9 cellular contexts compared by ENCODE assay signal in genomic region chr1:23177031-23177430, GRCh38. TPM values are rescaled to one million over a fixed set of nuclear protein-coding genes. Genes with fewer than 3 reads are reported as not detected.
DNase-seq lines count a peak whose midpoint lies in the region; ATAC-seq and TF ChIP-seq lines count a peak whose summit lies in the region.
"Had no signal": no experiment of that assay in that cellular context is flagged by ENCODE, and none has a peak within 500 bp of the region (broad histone marks: within the 10 kb centered on the region; RNA-seq: fewer than 3 reads in every experiment).

No MANE protein-coding gene starts in this region.

- H2AFZ ChIP-seq in GM23338, result peak overlapping the region; percentile 98

- ATAC-seq in GM23338, result no peak

- no peaks in the 10 kb centered on the region for H4K20me1 ChIP-seq in GM23338 (replicated peaks; ENCODE audit: insufficient read depth)

- peaks cover 10% of the 10 kb centered on the region; the same call in 1 of the 2 replicates for H3F3A ChIP-seq in GM23338 (replicated peaks; ENCODE audit: low read depth)

- peak overlapping the region; percentile 89 for H3K9ac ChIP-seq in skeletal muscle satellite cell (ENCODE audit: low read depth, low read length)

- no peak for DNase-seq in GM23338 (ENCODE audit: low spot score)
- DNase-seq in activated CD4-positive, alpha-beta memory T cell treated with anti-CD3 and anti-CD28 coated beads for 36 hours, result no peak
- no peak for DNase-seq in glutamatergic neuron
- no peak for DNase-seq in GM20000 (ENCODE audit: low spot score)
- DNase-seq in NCI-H187 treated with DMSO at 0.1 percent for 48 hours (lab: John Stamatoyannopoulos, UW), result no peak
- DNase-seq in NK-92 (lab: John Stamatoyannopoulos, UW; ENCODE audit: unreplicated experiment), result no peak
- no peak for DNase-seq in HUDEP-2 (lab: John Stamatoyannopoulos, UW; ENCODE audit: unreplicated experiment in 76 of 76)

- no peaks in the 10 kb centered on the region for H3K36me3 ChIP-seq in GM23338 (ENCODE audit: insufficient read depth)
- no peaks in the 10 kb centered on the region for H3K36me3 ChIP-seq in skeletal muscle satellite cell (ENCODE audit: insufficient read depth, low read length)
- H3K36me3 ChIP-seq: neutrophil had no signal

- H3K4me3 Mint-ChIP-seq in GM23338 (peak overlapping the region; percentile 84), glutamatergic neuron (ENCODE audit: unreplicated experiment) (peak overlapping the region; percentile 76)
- H3K4me3 Mint-ChIP-seq in activated CD4-positive, alpha-beta memory T cell treated with anti-CD3 and anti-CD28 coated beads for 36 hours, result peak overlapping the region; percentile 61

- no peak overlapping the region for H3K27ac Mint-ChIP-seq in GM23338
- H3K27ac Mint-ChIP-seq in activated CD4-positive, alpha-beta memory T cell treated with anti-CD3 and anti-CD28 coated beads for 36 hours, result no peak overlapping the region
- no peak overlapping the region for H3K27ac Mint-ChIP-seq in glutamatergic neuron (ENCODE audit: unreplicated experiment)

- H3K36me3 Mint-ChIP-seq in GM23338 (ENCODE audit: low read depth), result no peaks in the 10 kb centered on the region
- H3K36me3 Mint-ChIP-seq in activated CD4-positive, alpha-beta memory T cell treated with anti-CD3 and anti-CD28 coated beads for 36 hours, result no peaks in the 10 kb centered on the region
- no peaks in the 10 kb centered on the region for H3K36me3 Mint-ChIP-seq in glutamatergic neuron (ENCODE audit: unreplicated experiment)

- H3K4me2 ChIP-seq in GM23338 (peak overlapping the region; percentile 90), skeletal muscle satellite cell (ENCODE audit: low read length) (peak overlapping the region; percentile 92)

- H3K9me3 ChIP-seq in skeletal muscle satellite cell (replicated peaks; ENCODE audit: low read length), result no peaks in the 10 kb centered on the region
- H3K9me3 ChIP-seq: neutrophil had no signal

- TF ChIP-seq CTCF in GM23338 (conservative IDR thresholded peaks at IDR 0.05; ENCODE audit: low read depth in 2 of 2) (no peak), glutamatergic neuron (IDR thresholded peaks at IDR 0.05; ENCODE audit: partially characterized antibody, unreplicated experiment) (no peak), GM20000 (IDR thresholded peaks at IDR 0.05; ENCODE audit: extremely low read depth, missing control alignments) (no peak)

- H3K4me3 ChIP-seq in GM23338 (peak overlapping the region; percentile 76), skeletal muscle satellite cell (ENCODE audit: low read length) (peak overlapping the region; percentile 73)

- no peak overlapping the region for H3K27ac ChIP-seq in GM23338 (ENCODE audit: low read depth)
- H3K27ac ChIP-seq: neutrophil had no signal

- H3K27me3 Mint-ChIP-seq in GM23338 (ENCODE audit: insufficient read depth, low read depth, poor library complexity) (peaks cover 27% of the 10 kb centered on the region), glutamatergic neuron (ENCODE audit: unreplicated experiment) (peaks cover 2% of the 10 kb centered on the region)
- H3K27me3 Mint-ChIP-seq in activated CD4-positive, alpha-beta memory T cell treated with anti-CD3 and anti-CD28 coated beads for 36 hours, result peaks cover 19% of the 10 kb centered on the region

- no peaks in the 10 kb centered on the region; the same call in 2 of the 3 replicates for H3K9me3 Mint-ChIP-seq in GM23338
- no peaks in the 10 kb centered on the region for H3K9me3 Mint-ChIP-seq in activated CD4-positive, alpha-beta memory T cell treated with anti-CD3 and anti-CD28 coated beads for 36 hours
- peaks cover 6% of the 10 kb centered on the region for H3K9me3 Mint-ChIP-seq in glutamatergic neuron (ENCODE audit: unreplicated experiment)

- H3K4me1 ChIP-seq in GM23338 (ENCODE audit: insufficient read depth), result peaks cover 11% of the 10 kb centered on the region; the same call in 1 of the 2 replicates
- peaks cover 13% of the 10 kb centered on the region for H3K4me1 ChIP-seq in skeletal muscle satellite cell (ENCODE audit: control insufficient read depth, insufficient read depth, low read length)

- POLR2A ChIA-PET in activated CD4-positive, alpha-beta memory T cell treated with anti-CD3 and anti-CD28 coated beads for 36 hours (lab: Charles Lee), result interaction anchor here (1.0 to 3.1 kb wide), 3 partner anchors 8 to 77 kb away, joined by 3 to 12 read pairs (median 4); partner anchors contain the start of gene LUZP1

- no peaks in the 10 kb centered on the region for H3K79me2 ChIP-seq in GM23338 (replicated peaks; ENCODE audit: insufficient read depth)

- H3K27me3 ChIP-seq in GM23338 (ENCODE audit: insufficient read depth), result peaks cover 32% of the 10 kb centered on the region
- no peaks in the 10 kb centered on the region for H3K27me3 ChIP-seq in skeletal muscle satellite cell (ENCODE audit: control insufficient read depth, insufficient read depth, low read length)

- peaks cover 2% of the 10 kb centered on the region; the same call in 1 of the 3 replicates for H3K4me1 Mint-ChIP-seq in GM23338
- H3K4me1 Mint-ChIP-seq in activated CD4-positive, alpha-beta memory T cell treated with anti-CD3 and anti-CD28 coated beads for 36 hours (ENCODE audit: low read depth), result peaks cover 14% of the 10 kb centered on the region
- peaks cover 4% of the 10 kb centered on the region for H3K4me1 Mint-ChIP-seq in glutamatergic neuron (ENCODE audit: low read depth, unreplicated experiment)

- no peaks in the 10 kb centered on the region for H3K9me2 ChIP-seq in GM23338 (ENCODE audit: insufficient read depth)

- intact Hi-C loops in activated CD4-positive, alpha-beta memory T cell treated with anti-CD3 and anti-CD28 coated beads for 36 hours (cut with micrococcal nuclease), result no loop called here

- CTCF ChIA-PET in activated CD4-positive, alpha-beta memory T cell treated with anti-CD3 and anti-CD28 coated beads for 36 hours (lab: Charles Lee), result interaction anchor here (1.0 to 5.1 kb wide), 4 partner anchors 8 to 79 kb away, joined by 4 to 81 read pairs (median 5); no protein-coding TSS in a partner anchor

TF ChIP-seq in GM23338, 12 proteins besides CTCF, POLR2A, EP300 and RAD21 (continues in another document):
- TF ChIP-seq ZNF331 (CRISPR knock-in tag; IDR thresholded peaks at IDR 0.05; ENCODE audit: low read depth), result no peak
- TF ChIP-seq ETS1 (IDR thresholded peaks at IDR 0.05), result no peak
- TF ChIP-seq REST (IDR thresholded peaks at IDR 0.05; ENCODE audit: unreplicated experiment), result no peak
- no peak for TF ChIP-seq EZH2 (IDR thresholded peaks at IDR 0.05; ENCODE audit: low read depth, unreplicated experiment)
- TF ChIP-seq STAT1 (IDR thresholded peaks at IDR 0.05; ENCODE audit: unreplicated experiment), result no peak
- no peak for TF ChIP-seq NANOG (IDR thresholded peaks at IDR 0.05; ENCODE audit: borderline replicate concordance)
- TF ChIP-seq EZH2phosphoT487 (IDR thresholded peaks at IDR 0.05; ENCODE audit: unreplicated experiment), result no peak
- no peak for TF ChIP-seq ZNF114 (CRISPR knock-in tag; IDR thresholded peaks at IDR 0.05)
- TF ChIP-seq POLR2AphosphoS5 (IDR thresholded peaks at IDR 0.05; ENCODE audit: low read depth), result no peak

RNA-seq across cellular contexts. Expression of gene LUZP1, which starts 8.4 kb away (rescaled TPM):
- total RNA-seq in GM23338 (2014; rRNA removed; shearing (Covaris generic)), result 44.1 and 45.7 TPM in 2 replicates
- 125 and 152 TPM in 2 replicates for polyA plus RNA-seq in GM23338 (2016; fragmentation: Nextera tagmentation; extraction: Ambion mirVana)
- 10 to 100 TPM; 19.0 to 21.2 TPM for total RNA-seq in activated CD4-positive, alpha-beta memory T cell treated with anti-CD3 and anti-CD28 coated beads for 36 hours
- total RNA-seq in glutamatergic neuron (ENCODE audit: unreplicated experiment), result 32.0 TPM
- 17.5 and 22.1 TPM in 2 replicates for total RNA-seq in skeletal muscle satellite cell (2012; rRNA removed)

RNA-seq across cellular contexts. Expression of gene HTR1D, which starts 40.3 kb away (rescaled TPM):
- 4.1 and 4.7 TPM in 2 replicates for total RNA-seq in GM23338 (2014; rRNA removed; shearing (Covaris generic))
- polyA plus RNA-seq in GM23338 (2016; fragmentation: Nextera tagmentation; extraction: Ambion mirVana), result 2.1 and 2.4 TPM in 2 replicates
- total RNA-seq in activated CD4-positive, alpha-beta memory T cell treated with anti-CD3 and anti-CD28 coated beads for 36 hours, result not detected
- total RNA-seq in glutamatergic neuron (ENCODE audit: unreplicated experiment), result 0.20 TPM
- total RNA-seq in skeletal muscle satellite cell (2012; rRNA removed), result not detected in 2 replicates
